In the genomic region with DNA sequence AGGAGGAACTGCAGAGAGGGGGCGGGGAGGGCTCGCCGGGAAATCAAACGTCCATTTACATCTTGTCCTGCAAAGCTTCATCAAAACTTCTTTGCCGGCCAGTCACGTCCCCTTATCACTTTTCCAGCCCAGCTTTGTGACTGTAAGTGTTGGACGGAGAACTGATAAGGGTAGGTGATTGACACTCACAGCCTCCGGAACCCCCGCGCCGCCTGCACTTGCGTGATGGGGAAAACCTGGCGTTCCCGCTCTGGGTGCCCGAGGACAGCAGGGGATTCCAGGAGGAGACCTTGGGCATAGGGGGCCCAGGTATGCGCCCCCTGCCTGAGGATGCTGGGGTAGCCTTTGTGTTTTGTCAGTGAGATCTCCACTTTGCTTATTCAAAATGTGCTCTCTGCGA, we compare ENCODE assay signal across 15 cellular contexts.
DNase-seq lines count a peak whose midpoint lies in the region; ATAC-seq and TF ChIP-seq lines count a peak whose summit lies in the region.
"Had no signal": no experiment of that assay in that cellular context is flagged by ENCODE, and none has a peak within 500 bp of the region (broad histone marks: within the 10 kb centered on the region; RNA-seq: fewer than 3 reads in every experiment).

No MANE protein-coding gene starts in this region.

- H3K36me3 Mint-ChIP-seq in chondrocyte (ENCODE audit: low read depth) = no peaks in the 10 kb centered on the region
- no peaks in the 10 kb centered on the region for H3K36me3 Mint-ChIP-seq in natural killer cell treated with Interleukin-12 subunit alpha and Interleukin-12 subunit beta and Interleukin-15 and Interleukin-18, amount 100 ng/mL, for 72 hours
- H3K36me3 Mint-ChIP-seq in activated CD4-positive, alpha-beta T cell treated with anti-CD3 and anti-CD28 coated beads, Interleukin-2, amount 10 ng/mL, durations not matched to agents 7 days and 5 days (ENCODE audit: low read depth) = no peaks in the 10 kb centered on the region
- H3K36me3 Mint-ChIP-seq: activated naive CD4-positive, alpha-beta T cell treated with anti-CD3 and anti-CD28 coated beads, Interleukin-2, amount 50 U/mL, for 24 hours had no signal

- peaks cover 25% of the 10 kb centered on the region for H3K4me1 ChIP-seq in ES-I3 (ENCODE audit: insufficient read depth, low read length)
- H3K4me1 ChIP-seq in mesendoderm (ENCODE audit: control insufficient read depth, low read depth, low read length) = peaks cover 4% of the 10 kb centered on the region
- H3K4me1 ChIP-seq: breast epithelium had no signal

- no peak overlapping the region for H3K27ac ChIP-seq in mesendoderm (ENCODE audit: low read depth, low read length)
- H3K27ac ChIP-seq: breast epithelium had no signal

- H3K4me2 ChIP-seq in mesendoderm (ENCODE audit: low read length) = peak overlapping the region; percentile 32

- CTCF ChIA-PET in activated CD4-positive, alpha-beta T cell treated with anti-CD3 and anti-CD28 coated beads, Interleukin-2, amount 10 ng/mL, durations not matched to agents 7 days and 5 days (lab: Charles Lee) = no interaction called here

- POLR2A ChIA-PET in activated CD4-positive, alpha-beta T cell treated with anti-CD3 and anti-CD28 coated beads, Interleukin-2, amount 10 ng/mL, durations not matched to agents 7 days and 5 days (lab: Charles Lee) = no interaction called here

- H2BK15ac ChIP-seq in mesendoderm (replicated peaks; ENCODE audit: low read depth) = no peak overlapping the region

- WGBS in mesendoderm (ENCODE audit: extremely low coverage, insufficient coverage, low lambda C conversion rate) = no CpG with 5 or more reads among the region's 17 CpGs

- H3K18ac ChIP-seq in mesendoderm (ENCODE audit: low read length) = no peak overlapping the region

- H3K9ac ChIP-seq in ES-I3 (ENCODE audit: low read depth, low read length) = peak overlapping the region; percentile 59
- no peak overlapping the region for H3K9ac ChIP-seq in mesendoderm (ENCODE audit: low read length)

- H3K56ac ChIP-seq in mesendoderm (ENCODE audit: low read length) = no peak overlapping the region

- H2AK5ac ChIP-seq in mesendoderm (ENCODE audit: low read length) = no peak overlapping the region

- DNase-seq in LNCaP clone FGC (ENCODE audit: low read depth) (no peak), chondrocyte (ENCODE audit: low spot score) (no peak), mesendoderm (peak; percentile 65)
- no peak for DNase-seq in stimulated activated naive CD8-positive, alpha-beta T cell treated with anti-CD3 and anti-CD28 coated beads, Interleukin-15, amount 100 ng/mL, for 72 hours
- no peak for DNase-seq in natural killer cell treated with Interleukin-12 subunit alpha and Interleukin-12 subunit beta and Interleukin-15 and Interleukin-18, amount 100 ng/mL, for 72 hours (ENCODE audit: low spot score)
- no peak for DNase-seq in activated CD4-positive, alpha-beta T cell treated with anti-CD3 and anti-CD28 coated beads, Interleukin-2, amount 10 ng/mL, durations not matched to agents 7 days and 5 days
- DNase-seq: activated CD8-positive, alpha-beta memory T cell treated with anti-CD3 and anti-CD28 coated beads, Interleukin-2, amount 50 U/mL, for 4 hours; DMS153; mucosa of descending colon; NCI-H1092; posterior cingulate gyrus had no signal

- H3K27ac Mint-ChIP-seq in chondrocyte (ENCODE audit: unreplicated experiment) = no peak overlapping the region
- H3K27ac Mint-ChIP-seq in stimulated activated naive CD8-positive, alpha-beta T cell treated with anti-CD3 and anti-CD28 coated beads, Interleukin-15, amount 100 ng/mL, for 72 hours = no peak overlapping the region
- H3K27ac Mint-ChIP-seq in natural killer cell treated with Interleukin-12 subunit alpha and Interleukin-12 subunit beta and Interleukin-15 and Interleukin-18, amount 100 ng/mL, for 72 hours = no peak overlapping the region
- H3K27ac Mint-ChIP-seq in activated CD4-positive, alpha-beta T cell treated with anti-CD3 and anti-CD28 coated beads, Interleukin-2, amount 10 ng/mL, durations not matched to agents 7 days and 5 days = no peak overlapping the region
- H3K27ac Mint-ChIP-seq: activated naive CD4-positive, alpha-beta T cell treated with anti-CD3 and anti-CD28 coated beads, Interleukin-2, amount 50 U/mL, for 24 hours had no signal

- no peak overlapping the region for H3K4me3 Mint-ChIP-seq in chondrocyte (ENCODE audit: unreplicated experiment)
- H3K4me3 Mint-ChIP-seq in stimulated activated naive CD8-positive, alpha-beta T cell treated with anti-CD3 and anti-CD28 coated beads, Interleukin-15, amount 100 ng/mL, for 72 hours = no peak overlapping the region
- no peak overlapping the region for H3K4me3 Mint-ChIP-seq in natural killer cell treated with Interleukin-12 subunit alpha and Interleukin-12 subunit beta and Interleukin-15 and Interleukin-18, amount 100 ng/mL, for 72 hours
- H3K4me3 Mint-ChIP-seq in activated CD4-positive, alpha-beta T cell treated with anti-CD3 and anti-CD28 coated beads, Interleukin-2, amount 10 ng/mL, durations not matched to agents 7 days and 5 days = no peak overlapping the region
- H3K4me3 Mint-ChIP-seq: activated naive CD4-positive, alpha-beta T cell treated with anti-CD3 and anti-CD28 coated beads, Interleukin-2, amount 50 U/mL, for 24 hours had no signal

- no peak for ATAC-seq in stimulated activated naive CD8-positive, alpha-beta T cell treated with anti-CD3 and anti-CD28 coated beads, Interleukin-15, amount 100 ng/mL, for 72 hours
- ATAC-seq in HG02973 (IDR thresholded peaks at IDR 0.05; ENCODE audit: unreplicated experiment) = no peak
- no peak for ATAC-seq in natural killer cell treated with Interleukin-12 subunit alpha and Interleukin-12 subunit beta and Interleukin-15 and Interleukin-18, amount 100 ng/mL, for 72 hours
- ATAC-seq: mucosa of descending colon had no signal

- no peaks in the 10 kb centered on the region for H3K27me3 ChIP-seq in mesendoderm (ENCODE audit: insufficient read depth, low read length, poor library complexity)

- no peaks in the 10 kb centered on the region for H3K9me3 Mint-ChIP-seq in chondrocyte (ENCODE audit: low read depth)
- H3K9me3 Mint-ChIP-seq in stimulated activated naive CD8-positive, alpha-beta T cell treated with anti-CD3 and anti-CD28 coated beads, Interleukin-15, amount 100 ng/mL, for 72 hours = no peaks in the 10 kb centered on the region
- H3K9me3 Mint-ChIP-seq in natural killer cell treated with Interleukin-12 subunit alpha and Interleukin-12 subunit beta and Interleukin-15 and Interleukin-18, amount 100 ng/mL, for 72 hours = no peaks in the 10 kb centered on the region
- H3K9me3 Mint-ChIP-seq in activated CD4-positive, alpha-beta T cell treated with anti-CD3 and anti-CD28 coated beads, Interleukin-2, amount 10 ng/mL, durations not matched to agents 7 days and 5 days = no peaks in the 10 kb centered on the region
- H3K9me3 Mint-ChIP-seq: activated naive CD4-positive, alpha-beta T cell treated with anti-CD3 and anti-CD28 coated beads, Interleukin-2, amount 50 U/mL, for 24 hours had no signal

- no peak overlapping the region for H3K23ac ChIP-seq in mesendoderm (ENCODE audit: low read length)

- H3K79me2 ChIP-seq in mesendoderm (ENCODE audit: control insufficient read depth, insufficient read depth, low read length) = no peaks in the 10 kb centered on the region

- H3K36me3 ChIP-seq in ES-I3 (ENCODE audit: insufficient read depth, low read length) (no peaks in the 10 kb centered on the region), mesendoderm (ENCODE audit: control insufficient read depth, insufficient read depth, low read length) (no peaks in the 10 kb centered on the region)
- H3K36me3 ChIP-seq: breast epithelium had no signal

- H4K8ac ChIP-seq in mesendoderm (ENCODE audit: low read depth, low read length) = no peak overlapping the region

- peaks cover 82% of the 10 kb centered on the region for H3K27me3 Mint-ChIP-seq in chondrocyte (ENCODE audit: low read depth)
- H3K27me3 Mint-ChIP-seq in stimulated activated naive CD8-positive, alpha-beta T cell treated with anti-CD3 and anti-CD28 coated beads, Interleukin-15, amount 100 ng/mL, for 72 hours = peaks cover 68% of the 10 kb centered on the region
- H3K27me3 Mint-ChIP-seq in natural killer cell treated with Interleukin-12 subunit alpha and Interleukin-12 subunit beta and Interleukin-15 and Interleukin-18, amount 100 ng/mL, for 72 hours = peaks cover 34 to 45% of the 10 kb centered on the region in 2 donors
- H3K27me3 Mint-ChIP-seq in activated CD4-positive, alpha-beta T cell treated with anti-CD3 and anti-CD28 coated beads, Interleukin-2, amount 10 ng/mL, durations not matched to agents 7 days and 5 days = peaks cover 39% of the 10 kb centered on the region

- no peaks in the 10 kb centered on the region for H3K79me1 ChIP-seq in mesendoderm (ENCODE audit: low read length)

- no peak overlapping the region for H3K4ac ChIP-seq in mesendoderm (ENCODE audit: low read depth, low read length)

- no peak overlapping the region for H2BK5ac ChIP-seq in mesendoderm (ENCODE audit: low read length)

- no peak overlapping the region for H4K5ac ChIP-seq in mesendoderm (ENCODE audit: low read length)

- peaks cover 2% of the 10 kb centered on the region for H3K4me1 Mint-ChIP-seq in chondrocyte (ENCODE audit: low read depth)
- H3K4me1 Mint-ChIP-seq in stimulated activated naive CD8-positive, alpha-beta T cell treated with anti-CD3 and anti-CD28 coated beads, Interleukin-15, amount 100 ng/mL, for 72 hours = no peaks in the 10 kb centered on the region
- no peaks in the 10 kb centered on the region for H3K4me1 Mint-ChIP-seq in natural killer cell treated with Interleukin-12 subunit alpha and Interleukin-12 subunit beta and Interleukin-15 and Interleukin-18, amount 100 ng/mL, for 72 hours (ENCODE audit: low read depth in 2 of 2)
- H3K4me1 Mint-ChIP-seq in activated CD4-positive, alpha-beta T cell treated with anti-CD3 and anti-CD28 coated beads, Interleukin-2, amount 10 ng/mL, durations not matched to agents 7 days and 5 days = no peaks in the 10 kb centered on the region
- H3K4me1 Mint-ChIP-seq: activated naive CD4-positive, alpha-beta T cell treated with anti-CD3 and anti-CD28 coated beads, Interleukin-2, amount 50 U/mL, for 24 hours had no signal

- TF ChIP-seq CTCF in LNCaP clone FGC (IDR thresholded peaks at IDR 0.05; ENCODE audit: control insufficient read depth, extremely low read depth, insufficient read depth) (0 out of 2 replicates have a peak, but pooled peaks have one; percentile 2), chondrocyte (IDR thresholded peaks at IDR 0.05) (peak; percentile 55)

- H3K9me3 ChIP-seq in ES-I3 (ENCODE audit: control insufficient read depth, insufficient read depth, low read length) = no peaks in the 10 kb centered on the region
- H3K9me3 ChIP-seq: breast epithelium, mucosa of descending colon had no signal

- H2BK120ac ChIP-seq in mesendoderm (ENCODE audit: low read depth, low read length) = no peak overlapping the region

- H3K4me3 ChIP-seq in LNCaP clone FGC (ENCODE audit: low read depth, low read length) (no peak overlapping the region), mesendoderm (ENCODE audit: low read length) (no peak overlapping the region)
- H3K4me3 ChIP-seq: breast epithelium, mucosa of descending colon had no signal
